8 cellular contexts compared by ENCODE assay signal in the genomic region with DNA sequence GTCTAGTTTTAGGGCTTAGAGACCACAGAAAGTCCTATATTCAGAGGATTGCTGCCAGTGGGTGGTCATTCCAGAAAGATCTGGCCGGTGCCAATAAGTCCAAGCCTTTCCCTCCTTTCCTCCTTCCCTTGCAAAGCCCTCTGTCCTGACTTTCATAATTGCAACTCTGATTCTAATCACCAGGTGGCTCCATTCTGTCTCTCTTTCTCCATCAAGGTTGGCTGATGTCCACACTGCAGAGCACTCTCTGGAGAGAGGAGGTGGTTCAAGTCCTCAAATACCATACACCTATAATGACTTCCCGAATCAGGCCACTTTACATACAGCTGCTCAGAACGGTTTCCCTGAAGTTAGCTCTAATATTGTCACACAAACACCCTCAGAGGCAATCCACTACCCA. TPM values are rescaled to one million over a fixed set of nuclear protein-coding genes. Genes with fewer than 3 reads are reported as not detected.
DNase-seq lines count a peak whose midpoint lies in the region; ATAC-seq and TF ChIP-seq lines count a peak whose summit lies in the region.

No MANE protein-coding gene starts in this region.

- peak overlapping the region; percentile 34 for H2AFZ ChIP-seq in neuronal stem cell (ENCODE audit: low read length)

- peak; percentile 62 for DNase-seq in NCI-H1105 treated with DMSO at 0.1 percent for 48 hours (lab: John Stamatoyannopoulos, UW)
- DNase-seq in astrocyte of the spinal cord (ENCODE audit: low read depth, low spot score), result peak; percentile 22
- no peak for DNase-seq in neuronal stem cell (ENCODE audit: low spot score)
- no peak for DNase-seq in uterus
- DNase-seq in testis, result no peak

- no peaks in the 10 kb centered on the region for H3K27me3 ChIP-seq in neuronal stem cell (ENCODE audit: control insufficient read depth in 3 of 3, insufficient read depth in 3 of 3, low read depth in 1 of 3, low read length in 3 of 3)
- no peaks in the 10 kb centered on the region for H3K27me3 ChIP-seq in uterus
- H3K27me3 ChIP-seq in testis, result no peaks in the 10 kb centered on the region

- H3K4me1 ChIP-seq in neuronal stem cell (ENCODE audit: control insufficient read depth in 2 of 2, insufficient read depth in 1 of 2, low read depth in 1 of 2, low read length in 2 of 2), result no peaks in the 10 kb centered on the region
- H3K4me1 ChIP-seq in uterus, result no peaks in the 10 kb centered on the region
- no peaks in the 10 kb centered on the region for H3K4me1 ChIP-seq in testis

- no peak overlapping the region for H2BK5ac ChIP-seq in neuronal stem cell (ENCODE audit: low read length)

- H3K18ac ChIP-seq in neuronal stem cell (ENCODE audit: low read length), result no peak overlapping the region

- in situ Hi-C loops in astrocyte of the spinal cord (cut with HindIII; ENCODE audit: low sequenced_read_pairs), result no loop called here

- H3K9me3 ChIP-seq in neuronal stem cell (replicated peaks in 1 of 2; ENCODE audit: control insufficient read depth in 2 of 2, insufficient read depth in 1 of 2, low read depth in 1 of 2, low read length in 2 of 2) (no peaks in the 10 kb centered on the region), uterus (no peaks in the 10 kb centered on the region), testis (no peaks in the 10 kb centered on the region)

- peak; percentile 42 for TF ChIP-seq CTCF in astrocyte of the spinal cord (IDR thresholded peaks at IDR 0.05; ENCODE audit: low read depth, low read length)
- TF ChIP-seq CTCF in uterus (IDR thresholded peaks at IDR 0.05), result no peak
- TF ChIP-seq CTCF in testis (IDR thresholded peaks at IDR 0.05), result peak in 1 of 3 experiments; percentile 6

- TF ChIP-seq POLR2A in uterus (IDR thresholded peaks at IDR 0.05) (no peak), testis (IDR thresholded peaks at IDR 0.05) (no peak)

- H3K14ac ChIP-seq in neuronal stem cell (ENCODE audit: low read length), result no peak overlapping the region

- H3K4me3 ChIP-seq in astrocyte of the spinal cord (ENCODE audit: low read depth, low read length), result no peak overlapping the region
- no peak overlapping the region for H3K4me3 ChIP-seq in neuronal stem cell (ENCODE audit: low read length in 2 of 2)
- no peak overlapping the region for H3K4me3 ChIP-seq in uterus
- H3K4me3 ChIP-seq in testis, result no peak overlapping the region

- H3K79me1 ChIP-seq in neuronal stem cell (ENCODE audit: low read depth, low read length), result no peaks in the 10 kb centered on the region

- no peak overlapping the region for H2AK5ac ChIP-seq in neuronal stem cell (ENCODE audit: low read depth, low read length)

- no peak overlapping the region for H3K23ac ChIP-seq in neuronal stem cell (ENCODE audit: low read depth, low read length, poor library complexity)

- no peak overlapping the region for H3K9ac ChIP-seq in neuronal stem cell (ENCODE audit: low read depth, low read length, poor library complexity)

- H4K8ac ChIP-seq in neuronal stem cell (ENCODE audit: low read depth, low read length), result no peak overlapping the region

- no peak overlapping the region for H4K91ac ChIP-seq in neuronal stem cell (ENCODE audit: low read depth, low read length, poor library complexity)

- no peaks in the 10 kb centered on the region for H3K36me3 ChIP-seq in neuronal stem cell (replicated peaks in 1 of 2; ENCODE audit: control insufficient read depth in 2 of 2, insufficient read depth in 2 of 2, low read length in 2 of 2)
- H3K36me3 ChIP-seq in uterus, result no peaks in the 10 kb centered on the region
- H3K36me3 ChIP-seq in testis (ENCODE audit: low read depth, missing control alignments), result no peaks in the 10 kb centered on the region

- no peak overlapping the region for H2BK12ac ChIP-seq in neuronal stem cell (ENCODE audit: low read length)

- intact Hi-C loops in uterus (cut with DNase I; ENCODE audit: low total_unique reads) (no loop called here), testis (cut with DNase I; ENCODE audit: low total_unique reads) (no loop called here)

- H2BK15ac ChIP-seq in neuronal stem cell (ENCODE audit: low read length), result no peak overlapping the region

- ATAC-seq in GM18499 (IDR thresholded peaks at IDR 0.05; ENCODE audit: insufficient read depth, unreplicated experiment) (peak; percentile 57), GM18502 (IDR thresholded peaks at IDR 0.05; ENCODE audit: poor library complexity, unreplicated experiment) (no peak), HG03280 (IDR thresholded peaks at IDR 0.05; ENCODE audit: unreplicated experiment) (no peak)

- no CpG with 5 or more reads among the region's 3 CpGs for WGBS in neuronal stem cell (ENCODE audit: extremely low coverage in 2 of 2, insufficient read length in 2 of 2, insufficient replicate concordance in 1 of 2), 2 donors
- WGBS in testis, 2 donors, result 73 to 79% methylated on average over 3 of the region's 3 CpGs

- H3K27ac ChIP-seq in neuronal stem cell (replicated peaks; ENCODE audit: low read length) (no peak overlapping the region), uterus (no peak overlapping the region), testis (no peak overlapping the region)

- no peak overlapping the region for H2BK120ac ChIP-seq in neuronal stem cell (ENCODE audit: low read depth, low read length)

- H3K4ac ChIP-seq in neuronal stem cell (ENCODE audit: low read length), result no peak overlapping the region

- no peak overlapping the region for H3K4me2 ChIP-seq in neuronal stem cell (ENCODE audit: insufficient read depth, low read length, poor library complexity, severe bottlenecking)

RNA-seq across cellular contexts. Expression of a gene that starts 22.4 kb away (rescaled TPM):
- 11.8 TPM for polyA plus RNA-seq in neuronal stem cell (2013, experiment 1 of 2)
- 11.4 TPM for polyA plus RNA-seq in neuronal stem cell (2013, experiment 2 of 2)
- total RNA-seq in uterus, result 10 to 100 TPM in 3 of 4 donors, 1 to 10 TPM in 1; 3.2 to 34.4 (median 23.0) TPM
- 10 to 100 TPM; 12.1 to 13.3 TPM for total RNA-seq in testis
- polyA plus RNA-seq in testis (ENCODE audit: insufficient read depth, low read depth, low replicate concordance), result 4.5 TPM

RNA-seq across cellular contexts. Expression of a gene that starts 54.9 kb away (rescaled TPM):
- 50.6 TPM for polyA plus RNA-seq in neuronal stem cell (2013, experiment 1 of 2)
- polyA plus RNA-seq in neuronal stem cell (2013, experiment 2 of 2), result 49.0 TPM
- total RNA-seq in uterus (10 to 100 TPM; 22.0 to 87.2 (median 40.7) TPM), testis (10 to 100 TPM; 31.1 to 39.5 TPM)
- polyA plus RNA-seq in testis (ENCODE audit: insufficient read depth, low read depth, low replicate concordance), result 46.3 TPM

RNA-seq across cellular contexts. Expression of a gene that starts 55.2 kb away (rescaled TPM):
- 36.2 TPM for polyA plus RNA-seq in neuronal stem cell (2013, experiment 1 of 2)
- 34.3 TPM for polyA plus RNA-seq in neuronal stem cell (2013, experiment 2 of 2)
- 10 to 100 TPM; 13.2 to 30.2 (median 19.2) TPM for total RNA-seq in uterus
- total RNA-seq in testis, result 10 to 100 TPM; 12.5 to 16.2 TPM
- 17.9 TPM for polyA plus RNA-seq in testis (ENCODE audit: insufficient read depth, low read depth, low replicate concordance)

Comparison
In these comparisons a context has a peak if more than half of its experiments do, and no peak if none do; other contexts are left out.
1. DNase-seq: peak in NCI-H1105 treated with DMSO at 0.1 percent for 48 hours (single experiment) and astrocyte of the spinal cord (single experiment); none in neuronal stem cell (single experiment), uterus (0 of 2) and testis (single experiment).